1 cellular context compared by ENCODE assay signal in the genomic region with DNA sequence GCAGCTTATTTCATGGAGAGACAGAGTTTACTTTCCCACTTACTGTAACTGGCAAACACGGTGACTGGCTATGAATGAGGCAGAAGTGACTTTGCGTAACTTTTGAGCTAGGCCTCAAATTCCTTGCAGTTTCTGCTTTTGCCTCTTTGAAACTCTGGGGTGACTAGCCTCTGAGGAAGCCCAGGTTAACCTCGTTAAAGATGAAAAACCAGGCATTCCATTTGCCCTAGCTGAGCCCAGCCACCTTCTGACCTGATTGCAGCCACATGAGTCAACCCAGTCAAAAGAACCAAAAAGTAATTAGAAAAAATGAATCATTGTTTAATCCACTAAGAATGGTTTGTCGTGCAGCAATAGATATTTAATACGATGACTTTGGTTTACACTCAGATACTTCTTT.
A peak's percentile ranks its signal among the peaks of the same experiment; 100 is the strongest.
TF ChIP-seq lines count a peak whose summit lies in the region.

No MANE protein-coding gene starts in this region.

TF ChIP-seq in GM23338, 12 proteins besides CTCF, POLR2A, EP300 and RAD21 (continued from another document):
- TF ChIP-seq, protein P1, sequence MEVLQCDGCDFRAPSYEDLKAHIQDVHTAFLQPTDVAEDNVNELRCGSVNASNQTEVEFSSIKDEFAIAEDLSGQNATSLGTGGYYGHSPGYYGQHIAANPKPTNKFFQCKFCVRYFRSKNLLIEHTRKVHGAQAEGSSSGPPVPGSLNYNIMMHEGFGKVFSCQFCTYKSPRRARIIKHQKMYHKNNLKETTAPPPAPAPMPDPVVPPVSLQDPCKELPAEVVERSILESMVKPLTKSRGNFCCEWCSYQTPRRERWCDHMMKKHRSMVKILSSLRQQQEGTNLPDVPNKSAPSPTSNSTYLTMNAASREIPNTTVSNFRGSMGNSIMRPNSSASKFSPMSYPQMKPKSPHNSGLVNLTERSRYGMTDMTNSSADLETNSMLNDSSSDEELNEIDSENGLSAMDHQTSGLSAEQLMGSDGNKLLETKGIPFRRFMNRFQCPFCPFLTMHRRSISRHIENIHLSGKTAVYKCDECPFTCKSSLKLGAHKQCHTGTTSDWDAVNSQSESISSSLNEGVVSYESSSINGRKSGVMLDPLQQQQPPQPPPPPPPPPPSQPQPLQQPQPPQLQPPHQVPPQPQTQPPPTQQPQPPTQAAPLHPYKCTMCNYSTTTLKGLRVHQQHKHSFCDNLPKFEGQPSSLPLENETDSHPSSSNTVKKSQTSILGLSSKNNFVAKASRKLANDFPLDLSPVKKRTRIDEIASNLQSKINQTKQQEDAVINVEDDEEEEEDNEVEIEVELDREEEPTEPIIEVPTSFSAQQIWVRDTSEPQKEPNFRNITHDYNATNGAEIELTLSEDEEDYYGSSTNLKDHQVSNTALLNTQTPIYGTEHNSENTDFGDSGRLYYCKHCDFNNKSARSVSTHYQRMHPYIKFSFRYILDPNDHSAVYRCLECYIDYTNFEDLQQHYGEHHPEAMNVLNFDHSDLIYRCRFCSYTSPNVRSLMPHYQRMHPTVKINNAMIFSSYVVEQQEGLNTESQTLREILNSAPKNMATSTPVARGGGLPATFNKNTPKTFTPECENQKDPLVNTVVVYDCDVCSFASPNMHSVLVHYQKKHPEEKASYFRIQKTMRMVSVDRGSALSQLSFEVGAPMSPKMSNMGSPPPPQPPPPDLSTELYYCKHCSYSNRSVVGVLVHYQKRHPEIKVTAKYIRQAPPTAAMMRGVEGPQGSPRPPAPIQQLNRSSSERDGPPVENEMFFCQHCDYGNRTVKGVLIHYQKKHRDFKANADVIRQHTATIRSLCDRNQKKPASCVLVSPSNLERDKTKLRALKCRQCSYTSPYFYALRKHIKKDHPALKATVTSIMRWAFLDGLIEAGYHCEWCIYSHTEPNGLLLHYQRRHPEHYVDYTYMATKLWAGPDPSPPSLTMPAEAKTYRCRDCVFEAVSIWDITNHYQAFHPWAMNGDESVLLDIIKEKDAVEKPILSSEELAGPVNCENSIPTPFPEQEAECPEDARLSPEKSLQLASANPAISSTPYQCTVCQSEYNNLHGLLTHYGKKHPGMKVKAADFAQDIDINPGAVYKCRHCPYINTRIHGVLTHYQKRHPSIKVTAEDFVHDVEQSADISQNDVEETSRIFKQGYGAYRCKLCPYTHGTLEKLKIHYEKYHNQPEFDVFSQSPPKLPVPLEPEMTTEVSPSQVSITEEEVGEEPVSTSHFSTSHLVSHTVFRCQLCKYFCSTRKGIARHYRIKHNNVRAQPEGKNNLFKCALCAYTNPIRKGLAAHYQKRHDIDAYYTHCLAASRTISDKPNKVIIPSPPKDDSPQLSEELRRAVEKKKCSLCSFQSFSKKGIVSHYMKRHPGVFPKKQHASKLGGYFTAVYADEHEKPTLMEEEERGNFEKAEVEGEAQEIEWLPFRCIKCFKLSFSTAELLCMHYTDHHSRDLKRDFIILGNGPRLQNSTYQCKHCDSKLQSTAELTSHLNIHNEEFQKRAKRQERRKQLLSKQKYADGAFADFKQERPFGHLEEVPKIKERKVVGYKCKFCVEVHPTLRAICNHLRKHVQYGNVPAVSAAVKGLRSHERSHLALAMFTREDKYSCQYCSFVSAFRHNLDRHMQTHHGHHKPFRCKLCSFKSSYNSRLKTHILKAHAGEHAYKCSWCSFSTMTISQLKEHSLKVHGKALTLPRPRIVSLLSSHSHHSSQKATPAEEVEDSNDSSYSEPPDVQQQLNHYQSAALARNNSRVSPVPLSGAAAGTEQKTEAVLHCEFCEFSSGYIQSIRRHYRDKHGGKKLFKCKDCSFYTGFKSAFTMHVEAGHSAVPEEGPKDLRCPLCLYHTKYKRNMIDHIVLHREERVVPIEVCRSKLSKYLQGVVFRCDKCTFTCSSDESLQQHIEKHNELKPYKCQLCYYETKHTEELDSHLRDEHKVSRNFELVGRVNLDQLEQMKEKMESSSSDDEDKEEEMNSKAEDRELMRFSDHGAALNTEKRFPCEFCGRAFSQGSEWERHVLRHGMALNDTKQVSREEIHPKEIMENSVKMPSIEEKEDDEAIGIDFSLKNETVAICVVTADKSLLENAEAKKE (CRISPR knock-in tag; IDR thresholded peaks at IDR 0.05), result 0 out of 2 replicates have a peak, but pooled peaks have one; percentile 29
